16 cellular contexts compared by ENCODE assay signal in the genomic region with DNA sequence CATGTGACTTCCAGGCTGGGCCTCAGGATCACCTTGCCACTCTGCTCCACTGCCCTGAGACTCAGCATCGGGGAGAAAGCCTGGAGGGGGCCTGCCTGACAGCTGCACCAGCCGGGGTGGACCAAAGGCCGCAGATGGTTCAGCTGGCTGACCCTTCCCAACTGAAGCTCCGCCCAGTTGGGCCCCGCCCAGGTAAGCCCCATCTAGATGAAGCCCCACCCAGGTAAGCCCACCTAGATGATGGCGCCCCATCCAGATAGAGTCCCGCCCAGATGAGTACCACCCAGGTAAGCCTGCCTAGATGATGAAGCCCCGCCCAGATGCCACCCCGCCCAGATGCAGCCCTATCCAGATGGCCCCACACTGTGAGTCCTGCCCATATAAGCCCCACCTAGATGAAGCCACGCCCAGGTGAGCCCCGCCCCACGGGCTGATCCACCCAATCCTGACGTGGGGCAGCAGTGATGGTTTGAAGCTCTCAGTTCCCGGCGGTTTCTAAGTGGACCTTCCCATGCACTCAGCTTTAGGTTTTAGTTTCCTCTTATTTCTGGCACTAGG. TPM values are rescaled to one million over a fixed set of nuclear protein-coding genes. Genes with fewer than 3 reads are reported as not detected.
DNase-seq lines count a peak whose midpoint lies in the region; ATAC-seq and TF ChIP-seq lines count a peak whose summit lies in the region.
"Had no signal": no experiment of that assay in that cellular context is flagged by ENCODE, and none has a peak within 500 bp of the region (broad histone marks: within the 10 kb centered on the region; RNA-seq: fewer than 3 reads in every experiment).

No MANE protein-coding gene starts in this region.

- no peak overlapping the region for H3K4me3 Mint-ChIP-seq in activated naive CD8-positive, alpha-beta T cell treated with anti-CD3 and anti-CD28 coated beads, Interleukin-2, amount 50 U/mL, for 24 hours
- H3K4me3 Mint-ChIP-seq: stimulated activated naive CD8-positive, alpha-beta T cell treated with anti-CD3 and anti-CD28 coated beads, Interleukin-15, amount 100 ng/mL, for 72 hours had no signal

- peaks cover 38% of the 10 kb centered on the region for H3K4me1 Mint-ChIP-seq in activated naive CD8-positive, alpha-beta T cell treated with anti-CD3 and anti-CD28 coated beads, Interleukin-2, amount 50 U/mL, for 24 hours

- no peak for TF ChIP-seq CTCF in NB4 (IDR thresholded peaks at IDR 0.05; ENCODE audit: low read depth, low read length)

- H3K36me3 Mint-ChIP-seq in activated naive CD8-positive, alpha-beta T cell treated with anti-CD3 and anti-CD28 coated beads, Interleukin-2, amount 50 U/mL, for 24 hours (ENCODE audit: low read depth) = no peaks in the 10 kb centered on the region

- H3K27ac Mint-ChIP-seq in activated naive CD8-positive, alpha-beta T cell treated with anti-CD3 and anti-CD28 coated beads, Interleukin-2, amount 50 U/mL, for 24 hours = no peak overlapping the region
- H3K27ac Mint-ChIP-seq: stimulated activated naive CD8-positive, alpha-beta T cell treated with anti-CD3 and anti-CD28 coated beads, Interleukin-15, amount 100 ng/mL, for 72 hours had no signal

- ATAC-seq in activated naive CD8-positive, alpha-beta T cell treated with anti-CD3 and anti-CD28 coated beads, Interleukin-2, amount 50 U/mL, for 24 hours = no peak
- ATAC-seq in stimulated activated naive CD8-positive, alpha-beta T cell treated with anti-CD3 and anti-CD28 coated beads, Interleukin-15, Interleukin-2, amounts not matched to agents 100 U/mL and 50 U/mL, for 24 hours = no peak
- ATAC-seq: foreskin keratinocyte; Panc1; stimulated activated naive CD8-positive, alpha-beta T cell treated with anti-CD3 and anti-CD28 coated beads, Interleukin-15, amount 100 ng/mL, for 72 hours had no signal

- no peaks in the 10 kb centered on the region for H3K9me3 Mint-ChIP-seq in activated naive CD8-positive, alpha-beta T cell treated with anti-CD3 and anti-CD28 coated beads, Interleukin-2, amount 50 U/mL, for 24 hours
- H3K9me3 Mint-ChIP-seq: stimulated activated naive CD8-positive, alpha-beta T cell treated with anti-CD3 and anti-CD28 coated beads, Interleukin-15, amount 100 ng/mL, for 72 hours had no signal

- DNase-seq in activated T-cell treated with anti-CD3 and anti-CD28 coated beads, Interleukin-2, amount 50 U/mL, for 48 hours = peak; percentile 48 to 57
- no peak for DNase-seq in activated T-cell treated with anti-CD3 and anti-CD28 coated beads for 4 hours
- peak; percentile 39 for DNase-seq in NB4 (ENCODE audit: low read depth)
- peak; percentile 26 for DNase-seq in activated naive CD8-positive, alpha-beta T cell treated with anti-CD3 and anti-CD28 coated beads, Interleukin-2, amount 50 U/mL, for 24 hours
- peak; percentile 30 for DNase-seq in stimulated activated naive CD8-positive, alpha-beta T cell treated with anti-CD3 and anti-CD28 coated beads, Interleukin-15, Interleukin-2, amounts not matched to agents 100 U/mL and 50 U/mL, for 24 hours
- no peak for DNase-seq in H4 (ENCODE audit: low spot score)
- DNase-seq in cerebellar nuclear complex (lab: John Stamatoyannopoulos, UW) = no peak
- no peak for DNase-seq in GOT3 (lab: John Stamatoyannopoulos, UW)
- DNase-seq: AML-193; foreskin keratinocyte; GDM1; stimulated activated CD4-positive, alpha-beta T cell treated with anti-CD3 and anti-CD28 coated beads, Interleukin-4, amount 100 ng/mL, for 24 hours; T-helper 9 cell had no signal

- no peak for TF ChIP-seq POLR2A in NB4 (IDR thresholded peaks at IDR 0.05; ENCODE audit: extremely low read depth, insufficient read length)

- H3K27me3 Mint-ChIP-seq in activated naive CD8-positive, alpha-beta T cell treated with anti-CD3 and anti-CD28 coated beads, Interleukin-2, amount 50 U/mL, for 24 hours = peaks cover 4% of the 10 kb centered on the region
- H3K27me3 Mint-ChIP-seq: stimulated activated naive CD8-positive, alpha-beta T cell treated with anti-CD3 and anti-CD28 coated beads, Interleukin-15, amount 100 ng/mL, for 72 hours had no signal

- no peak overlapping the region for H3K4me3 ChIP-seq in NB4 (ENCODE audit: low read depth, low read length)
- H3K4me3 ChIP-seq: ascending aorta had no signal

RNA-seq across cellular contexts. Expression of a gene that starts 10.0 kb away (rescaled TPM):
- 1.9 and 2.7 TPM in 2 replicates for total RNA-seq in H4 (2014; rRNA removed; shearing (Covaris generic))

RNA-seq across cellular contexts. Expression of a gene that starts 10.3 kb away (rescaled TPM):
- not detected in 2 replicates for total RNA-seq in H4 (2014; rRNA removed; shearing (Covaris generic))
- total RNA-seq: ascending aorta, foreskin keratinocyte had no signal

Comparison
In these comparisons a context has a peak if more than half of its experiments do, and no peak if none do; other contexts are left out.
1. DNase-seq: peak in activated T-cell treated with anti-CD3 and anti-CD28 coated beads, Interleukin-2, amount 50 U/mL, for 48 hours (2 of 2), NB4 (single experiment), activated naive CD8-positive, alpha-beta T cell treated with anti-CD3 and anti-CD28 coated beads, Interleukin-2, amount 50 U/mL, for 24 hours (single experiment) and stimulated activated naive CD8-positive, alpha-beta T cell treated with anti-CD3 and anti-CD28 coated beads, Interleukin-15, Interleukin-2, amounts not matched to agents 100 U/mL and 50 U/mL, for 24 hours (single experiment); none in activated T-cell treated with anti-CD3 and anti-CD28 coated beads for 4 hours (single experiment), H4 (single experiment), cerebellar nuclear complex (0 of 2) and GOT3 (single experiment).